Comparison of ENCODE assay signal across 8 cellular contexts in the genomic region with DNA sequence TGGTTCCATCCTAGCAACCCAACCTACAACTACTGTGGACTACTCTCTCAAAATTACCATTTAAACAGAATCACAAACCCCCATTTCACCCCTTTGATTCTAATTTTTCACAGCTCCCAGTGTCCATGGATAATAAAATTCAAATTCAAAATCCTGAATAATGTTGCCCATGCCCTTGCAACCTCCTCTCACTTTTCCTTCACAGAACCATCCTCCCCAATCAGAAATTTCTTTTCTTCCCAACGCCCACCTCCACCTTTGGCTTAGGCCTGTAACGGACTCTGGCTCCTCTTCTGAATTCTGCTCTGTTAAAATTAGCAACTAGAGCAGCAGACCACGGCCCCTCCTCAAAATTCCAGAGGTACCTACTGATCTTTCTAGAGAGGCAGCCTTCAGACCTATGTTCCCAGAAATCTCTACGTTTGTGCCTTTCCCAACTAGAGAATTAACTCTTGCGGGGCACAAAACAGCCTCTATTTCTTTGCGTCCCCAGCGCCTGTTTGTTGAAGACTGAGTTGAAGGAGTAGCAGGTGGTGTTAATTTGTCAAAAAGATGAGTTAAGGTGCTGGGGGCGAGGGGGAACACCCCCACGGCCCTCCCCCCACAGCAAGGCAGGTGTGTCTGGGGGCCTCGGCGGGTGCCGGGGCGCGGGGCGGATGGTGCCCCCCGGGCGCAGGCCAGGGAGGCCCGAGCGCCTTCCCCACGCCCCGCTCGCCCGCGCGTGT. TPM values are rescaled to one million over a fixed set of nuclear protein-coding genes. Genes with fewer than 3 reads are reported as not detected.
DNase-seq lines count a peak whose midpoint lies in the region; ATAC-seq and TF ChIP-seq lines count a peak whose summit lies in the region.

No MANE protein-coding gene starts in this region.

- peaks cover 13% of the 10 kb centered on the region for H3K4me1 Mint-ChIP-seq in activated B cell treated with CpG ODN at 0.5 μM for 24 hours

- peaks cover 6% of the 10 kb centered on the region for H3K27me3 Mint-ChIP-seq in activated B cell treated with CpG ODN at 0.5 μM for 24 hours

- CTCF ChIA-PET in activated B cell treated with CpG ODN at 0.5 μM for 24 hours (lab: Charles Lee) = interaction anchor here (1.0 kb wide), 1 partner anchor 135 kb away, joined by 4 read pairs; no protein-coding TSS in a partner anchor

- DNase-seq in heart left ventricle = no peak
- no peak for DNase-seq in left ventricle myocardium superior
- DNase-seq in activated B cell treated with CpG ODN at 0.5 μM for 24 hours = no peak
- DNase-seq in substantia nigra (lab: John Stamatoyannopoulos, UW) = no peak
- DNase-seq in stimulated activated CD4-positive, alpha-beta T cell treated with anti-CD3 and anti-CD28 coated beads, Interleukin-4, amount 100 ng/mL, for 24 hours = no peak

- H3K4me3 ChIP-seq in heart left ventricle (peak overlapping the region; percentile 64 to 85 (median 78)), iPS-20b (ENCODE audit: low read length) (peak overlapping the region; percentile 91)

- peaks cover 0 to 47% (median 18%) of the 10 kb centered on the region in 12 donors for H3K4me1 ChIP-seq in heart left ventricle
- H3K4me1 ChIP-seq in iPS-20b (ENCODE audit: insufficient read depth, low read length) = peaks cover 4% of the 10 kb centered on the region; the same call in 1 of the 2 replicates

- H3K36me3 Mint-ChIP-seq in activated B cell treated with CpG ODN at 0.5 μM for 24 hours (ENCODE audit: low read depth) = no peaks in the 10 kb centered on the region

- no peak for TF ChIP-seq POLR2A in heart left ventricle (IDR thresholded peaks at IDR 0.05)

- H3K36me3 ChIP-seq in heart left ventricle = peaks cover 0 to 3% (median 0%) of the 10 kb centered on the region in 9 donors
- H3K36me3 ChIP-seq in iPS-20b (ENCODE audit: insufficient read depth, low read depth, low read length) = no peaks in the 10 kb centered on the region

- no peak overlapping the region for H3K27ac Mint-ChIP-seq in activated B cell treated with CpG ODN at 0.5 μM for 24 hours

- WGBS in heart left ventricle, 4 donors = 7 to 21% (median 12%) methylated on average over 7 to 25 of the region's 25 CpGs

- ATAC-seq in heart left ventricle (peak in 1 of 4 donors; percentile 0), left ventricle myocardium superior (no peak), activated B cell treated with CpG ODN at 0.5 μM for 24 hours (ENCODE audit: low read depth) (no peak), GM18907 (IDR thresholded peaks at IDR 0.05; ENCODE audit: unreplicated experiment) (no peak), GM21528 (IDR thresholded peaks at IDR 0.05; ENCODE audit: low FRiP score, unreplicated experiment) (no peak)

- POLR2A ChIA-PET in activated B cell treated with CpG ODN at 0.5 μM for 24 hours (lab: Charles Lee) = interaction anchor here (0.6 kb wide), 1 partner anchor 38 kb away, joined by 8 read pairs; no protein-coding TSS in a partner anchor

- H3K27me3 ChIP-seq in heart left ventricle (no peaks in the 10 kb centered on the region), iPS-20b (ENCODE audit: insufficient read depth, low read length) (peaks cover 19% of the 10 kb centered on the region)

- intact Hi-C loops in heart left ventricle (cut with DNase I) = loop anchor here (2.0 to 10.0 kb wide), 8 partner anchors 33 to 137 kb away; no protein-coding TSS in a partner anchor
- intact Hi-C loops in left ventricle myocardium superior (cut with micrococcal nuclease) = no loop called here
- intact Hi-C loops in activated B cell treated with CpG ODN at 0.5 μM for 24 hours (cut with micrococcal nuclease) = loop anchor here (2.0 to 5.0 kb wide), 3 partner anchors 136 to 1174 kb away; partner anchors contain the start of gene OLA1

- H3K9me3 Mint-ChIP-seq in activated B cell treated with CpG ODN at 0.5 μM for 24 hours = no peaks in the 10 kb centered on the region

- H3K9me3 ChIP-seq in heart left ventricle (no peaks in the 10 kb centered on the region), iPS-20b (ENCODE audit: insufficient read depth, low read depth, low read length) (no peaks in the 10 kb centered on the region; the same call in 1 of the 2 replicates)

- H3K27ac ChIP-seq in heart left ventricle (peak overlapping the region; percentile 90 to 98 (median 96)), iPS-20b (ENCODE audit: low read length) (no peak overlapping the region), substantia nigra (ENCODE audit: low read depth, low read length, poor library complexity, severe bottlenecking) (peak overlapping the region; percentile 11)

- peak overlapping the region; percentile 79; the same call in 1 of the 2 replicates for H3K9ac ChIP-seq in iPS-20b (ENCODE audit: low read depth, low read length)

- H3K4me3 Mint-ChIP-seq in activated B cell treated with CpG ODN at 0.5 μM for 24 hours = peak overlapping the region; percentile 76

- peak in 1 of 12 donors; percentile 43 for TF ChIP-seq CTCF in heart left ventricle (IDR thresholded peaks at IDR 0.05)
- no peak for TF ChIP-seq CTCF in activated B cell treated with CpG ODN at 0.5 μM for 24 hours (IDR thresholded peaks at IDR 0.05)

RNA-seq across cellular contexts. Expression of gene MAP3K20, which starts 0.4 kb away (rescaled TPM):
- 100 to 1,000 TPM; 275 to 487 (median 451) TPM for total RNA-seq in heart left ventricle
- 100 to 1,000 TPM in 1 of 2 donors, 10 to 100 TPM in 1; 98.6 to 175 TPM for polyA plus RNA-seq in heart left ventricle
- 429 TPM for total RNA-seq in left ventricle myocardium superior
- total RNA-seq in activated B cell treated with CpG ODN at 0.5 μM for 24 hours = 8.7 and 9.5 TPM in 2 replicates

Comparison
In these comparisons a context has a peak if more than half of its experiments do, and no peak if none do; other contexts are left out.
1. RNA of gene MAP3K20, which starts 0.4 kb away (total RNA-seq): 275 to 487 TPM in heart left ventricle and 429 TPM in left ventricle myocardium superior (single experiment); 8.7 to 9.5 TPM in activated B cell treated with CpG ODN at 0.5 μM for 24 hours; every median in the first group is over 10 times any median in the second.